ENCODE assay signal across 7 cellular contexts in the genomic region with DNA sequence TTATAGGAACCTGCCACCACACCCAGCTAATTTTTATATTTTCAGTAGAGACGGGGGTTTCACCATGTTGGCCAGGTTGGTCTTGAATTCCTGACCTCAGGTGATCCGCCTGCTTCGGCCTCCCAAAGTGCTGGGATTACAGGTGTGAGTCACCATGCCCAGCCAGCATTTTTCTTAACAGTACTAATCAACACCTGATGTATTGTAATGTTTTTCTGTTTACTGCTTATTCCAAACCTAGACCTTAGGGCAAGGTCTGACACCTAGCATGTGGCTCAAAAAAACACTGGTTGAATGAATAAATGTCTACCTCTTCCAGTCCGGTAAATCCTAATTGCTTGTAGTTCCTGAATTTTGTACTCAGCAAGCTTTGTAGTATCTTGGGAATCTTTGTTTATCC. TPM values are rescaled to one million over a fixed set of nuclear protein-coding genes. Genes with fewer than 3 reads are reported as not detected.
"Had no signal": no experiment of that assay in that cellular context is flagged by ENCODE, and none has a peak within 500 bp of the region (broad histone marks: within the 10 kb centered on the region; RNA-seq: fewer than 3 reads in every experiment).

No MANE protein-coding gene starts in this region.

RNA-seq across cellular contexts. Expression of gene IL23A, which starts 7.7 kb away (rescaled TPM):
- total RNA-seq: ascending aorta, cardiac septum, cerebellum, fibroblast of villous mesenchyme, gastroesophageal sphincter, glomerular endothelial cell had no signal
- polyA plus RNA-seq: fibroblast of lung had no signal
